16 cellular contexts compared by ENCODE assay signal in genomic region chr1:220928725-220929297, GRCh38. TPM values are rescaled to one million over a fixed set of nuclear protein-coding genes. Genes with fewer than 3 reads are reported as not detected.
DNase-seq lines count a peak whose midpoint lies in the region; ATAC-seq and TF ChIP-seq lines count a peak whose summit lies in the region.
"Had no signal": no experiment of that assay in that cellular context is flagged by ENCODE, and none has a peak within 500 bp of the region (broad histone marks: within the 10 kb centered on the region; RNA-seq: fewer than 3 reads in every experiment).

No MANE protein-coding gene starts in this region.

- TF ChIP-seq CTCF in fibroblast of villous mesenchyme (IDR thresholded peaks at IDR 0.05; ENCODE audit: insufficient read depth, low read depth, low read length) = no peak

- DNase-seq in AG20443 (ENCODE audit: low spot score) = peak; percentile 16
- DNase-seq in COLO668 (lab: John Stamatoyannopoulos, UW; ENCODE audit: unreplicated experiment) = peak; percentile 26
- DNase-seq in NCI-H748 treated with DMSO at 0.1 percent for 48 hours (lab: John Stamatoyannopoulos, UW) = peak; percentile 14
- peak; percentile 69 for DNase-seq in fibroblast of villous mesenchyme (ENCODE audit: low read depth)
- DNase-seq in globus pallidus (ENCODE audit: low spot score) = no peak
- no peak for DNase-seq in EL
- DNase-seq: CD8-positive, alpha-beta memory T cell; NCI-H1048; NCI-H1436 treated with DMSO at 0.1 percent for 48 hours; NCI-H2107; NCI-H774; T-helper 9 cell had no signal

- no peak overlapping the region for H3K4me3 ChIP-seq in fibroblast of villous mesenchyme (ENCODE audit: low read depth, low read length)
- H3K4me3 ChIP-seq: K562, SK-N-MC had no signal

- no peak for ATAC-seq in GM18505 (IDR thresholded peaks at IDR 0.05; ENCODE audit: unreplicated experiment)
- ATAC-seq: HCT116, K562 had no signal

- no peak for TF ChIP-seq POLR2A in GM18505 (IDR thresholded peaks at IDR 0.05; ENCODE audit: borderline replicate concordance, extremely low read depth, insufficient read depth, insufficient read length)

RNA-seq across cellular contexts. Expression of gene HLX, which starts 49.6 kb away (rescaled TPM):
- 8.7 and 19.9 TPM in 2 replicates for total RNA-seq in fibroblast of villous mesenchyme
- total RNA-seq: CD8-positive, alpha-beta memory T cell had no signal

Comparison
In these comparisons a context has a peak if more than half of its experiments do, and no peak if none do; other contexts are left out.
1. DNase-seq: peak in AG20443 (single experiment), COLO668 (single experiment), NCI-H748 treated with DMSO at 0.1 percent for 48 hours (single experiment) and fibroblast of villous mesenchyme (single experiment); none in globus pallidus (single experiment) and EL (single experiment).